12 cellular contexts compared by ENCODE assay signal in the genomic region with DNA sequence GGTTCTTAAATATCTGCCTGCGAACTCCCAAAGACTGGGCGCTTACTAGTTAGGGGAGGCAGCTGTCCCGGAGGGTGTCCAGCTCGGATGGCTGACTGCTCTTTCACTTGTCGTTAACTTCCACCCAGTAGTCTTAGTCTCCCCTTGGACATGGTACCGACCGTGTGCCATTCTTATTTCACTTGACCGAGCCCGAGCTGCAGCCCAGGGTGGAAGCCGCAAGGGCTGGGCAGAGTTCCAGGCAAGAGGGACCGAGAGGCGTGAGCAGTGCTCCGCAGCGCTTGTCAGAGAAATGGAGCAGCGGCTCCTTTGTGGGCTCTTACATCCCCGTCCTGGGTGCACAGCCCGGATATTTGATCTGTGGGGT. TPM values are rescaled to one million over a fixed set of nuclear protein-coding genes. Genes with fewer than 3 reads are reported as not detected.
DNase-seq lines count a peak whose midpoint lies in the region; ATAC-seq and TF ChIP-seq lines count a peak whose summit lies in the region.
"Had no signal": no experiment of that assay in that cellular context is flagged by ENCODE, and none has a peak within 500 bp of the region (broad histone marks: within the 10 kb centered on the region; RNA-seq: fewer than 3 reads in every experiment).

No MANE protein-coding gene starts in this region.

- in situ Hi-C loops in brain microvascular endothelial cell (cut with HindIII; ENCODE audit: low pct_ligation_motif_present, low sequenced_read_pairs), result no loop called here

- peaks cover 0 to 18% (median 7%) of the 10 kb centered on the region in 5 donors for H3K4me1 ChIP-seq in subcutaneous abdominal adipose tissue (ENCODE audit: control insufficient read depth in 5 of 5, insufficient read depth in 5 of 5, low read length in 5 of 5)
- H3K4me1 ChIP-seq in naive thymus-derived CD4-positive, alpha-beta T cell (ENCODE audit: control insufficient read depth in 2 of 2, insufficient read depth in 2 of 2, low read length in 2 of 2), result no peaks in the 10 kb centered on the region

- H3K27ac ChIP-seq in brain microvascular endothelial cell, result no peak overlapping the region
- H3K27ac ChIP-seq in layer of hippocampus (ENCODE audit: low read depth, low read length), result peak overlapping the region; percentile 53
- H3K27ac ChIP-seq in subcutaneous abdominal adipose tissue (ENCODE audit: low read depth, low read length), result no peak overlapping the region
- no peak overlapping the region for H3K27ac ChIP-seq in naive thymus-derived CD4-positive, alpha-beta T cell (ENCODE audit: low read depth, low read length)

- no peak for TF ChIP-seq CTCF in brain microvascular endothelial cell (IDR thresholded peaks at IDR 0.05; ENCODE audit: low read depth, low read length, missing control alignments)

- CTCF ChIA-PET in naive thymus-derived CD4-positive, alpha-beta T cell (lab: Charles Lee), result no interaction called here

- H3K4me3 ChIP-seq in brain microvascular endothelial cell (ENCODE audit: low read depth, low read length) (peak overlapping the region; percentile 38), subcutaneous abdominal adipose tissue (ENCODE audit: low read depth in 1 of 5, low read length in 5 of 5) (peak overlapping the region; percentile 35 to 67 (median 49))
- H3K4me3 ChIP-seq in naive thymus-derived CD4-positive, alpha-beta T cell (ENCODE audit: low read length), result no peak overlapping the region

- H3K4me3 Mint-ChIP-seq in naive thymus-derived CD4-positive, alpha-beta T cell, result no peak overlapping the region
- H3K4me3 Mint-ChIP-seq: activated CD4-positive, alpha-beta T cell treated with anti-CD3 and anti-CD28 coated beads for 36 hours; activated naive CD4-positive, alpha-beta T cell treated with anti-CD3 and anti-CD28 coated beads, Interleukin-2, amount 10 ng/mL, durations not matched to agents 7 days and 5 days; IgD-negative memory B cell had no signal

- H3K9ac ChIP-seq in subcutaneous abdominal adipose tissue (ENCODE audit: low read length in 5 of 5), result no peak overlapping the region

- peaks cover 0 to 10% (median 0%) of the 10 kb centered on the region in 11 donors for H3K9me3 Mint-ChIP-seq in naive thymus-derived CD4-positive, alpha-beta T cell
- H3K9me3 Mint-ChIP-seq: activated naive CD4-positive, alpha-beta T cell treated with anti-CD3 and anti-CD28 coated beads, Interleukin-2, amount 10 ng/mL, durations not matched to agents 7 days and 5 days had no signal

- POLR2A ChIA-PET in naive thymus-derived CD4-positive, alpha-beta T cell (lab: Charles Lee), result no interaction called here

- peaks cover 0 to 5% (median 0%) of the 10 kb centered on the region in 5 donors for H3K36me3 Mint-ChIP-seq in naive thymus-derived CD4-positive, alpha-beta T cell
- H3K36me3 Mint-ChIP-seq: activated naive CD4-positive, alpha-beta T cell treated with anti-CD3 and anti-CD28 coated beads, Interleukin-2, amount 10 ng/mL, durations not matched to agents 7 days and 5 days; IgD-negative memory B cell had no signal

- H3K27me3 ChIP-seq in brain microvascular endothelial cell (replicated peaks) (no peaks in the 10 kb centered on the region), layer of hippocampus (ENCODE audit: control insufficient read depth, insufficient read depth, low read length) (no peaks in the 10 kb centered on the region), subcutaneous abdominal adipose tissue (ENCODE audit: control insufficient read depth in 5 of 5, insufficient read depth in 4 of 5, low read length in 5 of 5) (peaks cover 15 to 29% (median 18%) of the 10 kb centered on the region in 5 donors)
- no peaks in the 10 kb centered on the region for H3K27me3 ChIP-seq in naive thymus-derived CD4-positive, alpha-beta T cell (ENCODE audit: control insufficient read depth in 2 of 2, insufficient read depth in 2 of 2, low read length in 2 of 2)

- DNase-seq in LHCN-M2 (ENCODE audit: low read depth) (peak; percentile 0), brain microvascular endothelial cell (no peak), NCI-H345 (lab: John Stamatoyannopoulos, UW) (no peak), GM19238 (ENCODE audit: insufficient read length, low spot score) (no peak), AG20443 (ENCODE audit: low spot score) (no peak)
- no peak for DNase-seq in naive thymus-derived CD4-positive, alpha-beta T cell
- DNase-seq: activated CD4-positive, alpha-beta T cell treated with anti-CD3 and anti-CD28 coated beads for 36 hours; activated naive CD4-positive, alpha-beta T cell treated with anti-CD3 and anti-CD28 coated beads, Interleukin-2, amount 10 ng/mL, durations not matched to agents 7 days and 5 days; kidney glomerular epithelial cell had no signal

- H3K36me3 ChIP-seq in brain microvascular endothelial cell (replicated peaks) (no peaks in the 10 kb centered on the region), subcutaneous abdominal adipose tissue (ENCODE audit: control insufficient read depth in 5 of 5, insufficient read depth in 5 of 5, low read length in 5 of 5) (no peaks in the 10 kb centered on the region)
- no peaks in the 10 kb centered on the region for H3K36me3 ChIP-seq in naive thymus-derived CD4-positive, alpha-beta T cell (ENCODE audit: control insufficient read depth in 2 of 3, insufficient read depth in 3 of 3, low read length in 3 of 3)

- peaks cover 25 to 43% (median 33%) of the 10 kb centered on the region in 5 donors for H3K27me3 Mint-ChIP-seq in naive thymus-derived CD4-positive, alpha-beta T cell

- H3K27ac Mint-ChIP-seq in naive thymus-derived CD4-positive, alpha-beta T cell, result no peak overlapping the region
- H3K27ac Mint-ChIP-seq: activated CD4-positive, alpha-beta T cell treated with anti-CD3 and anti-CD28 coated beads for 36 hours; activated naive CD4-positive, alpha-beta T cell treated with anti-CD3 and anti-CD28 coated beads, Interleukin-2, amount 10 ng/mL, durations not matched to agents 7 days and 5 days; IgD-negative memory B cell had no signal

- peaks cover 0 to 13% (median 0%) of the 10 kb centered on the region in 7 donors for H3K4me1 Mint-ChIP-seq in naive thymus-derived CD4-positive, alpha-beta T cell
- H3K4me1 Mint-ChIP-seq: activated CD4-positive, alpha-beta T cell treated with anti-CD3 and anti-CD28 coated beads for 36 hours; activated naive CD4-positive, alpha-beta T cell treated with anti-CD3 and anti-CD28 coated beads, Interleukin-2, amount 10 ng/mL, durations not matched to agents 7 days and 5 days; IgD-negative memory B cell had no signal

- ATAC-seq in naive thymus-derived CD4-positive, alpha-beta T cell, result no peak
- ATAC-seq: activated CD4-positive, alpha-beta T cell treated with anti-CD3 and anti-CD28 coated beads for 36 hours had no signal

- intact Hi-C loops in naive thymus-derived CD4-positive, alpha-beta T cell (cut with micrococcal nuclease), result no loop called here

- peaks cover 0 to 3% (median 0%) of the 10 kb centered on the region in 5 donors for H3K9me3 ChIP-seq in subcutaneous abdominal adipose tissue (ENCODE audit: control insufficient read depth in 5 of 5, low read length in 5 of 5)
- no peaks in the 10 kb centered on the region for H3K9me3 ChIP-seq in naive thymus-derived CD4-positive, alpha-beta T cell (ENCODE audit: control insufficient read depth in 2 of 3, low read length in 3 of 3)

RNA-seq across cellular contexts. Expression of a gene that starts 0.3 kb away (rescaled TPM):
- total RNA-seq in LHCN-M2 (2014; rRNA removed), result not detected in 2 replicates
- polyA plus RNA-seq in LHCN-M2 (2012), result 0.02 TPM
- total RNA-seq in naive thymus-derived CD4-positive, alpha-beta T cell, result not detected
- polyA plus RNA-seq in naive thymus-derived CD4-positive, alpha-beta T cell, result not detected
- total RNA-seq: activated CD4-positive, alpha-beta T cell treated with anti-CD3 and anti-CD28 coated beads for 36 hours had no signal
- polyA plus RNA-seq: IgD-negative memory B cell had no signal
